In the genomic region with DNA sequence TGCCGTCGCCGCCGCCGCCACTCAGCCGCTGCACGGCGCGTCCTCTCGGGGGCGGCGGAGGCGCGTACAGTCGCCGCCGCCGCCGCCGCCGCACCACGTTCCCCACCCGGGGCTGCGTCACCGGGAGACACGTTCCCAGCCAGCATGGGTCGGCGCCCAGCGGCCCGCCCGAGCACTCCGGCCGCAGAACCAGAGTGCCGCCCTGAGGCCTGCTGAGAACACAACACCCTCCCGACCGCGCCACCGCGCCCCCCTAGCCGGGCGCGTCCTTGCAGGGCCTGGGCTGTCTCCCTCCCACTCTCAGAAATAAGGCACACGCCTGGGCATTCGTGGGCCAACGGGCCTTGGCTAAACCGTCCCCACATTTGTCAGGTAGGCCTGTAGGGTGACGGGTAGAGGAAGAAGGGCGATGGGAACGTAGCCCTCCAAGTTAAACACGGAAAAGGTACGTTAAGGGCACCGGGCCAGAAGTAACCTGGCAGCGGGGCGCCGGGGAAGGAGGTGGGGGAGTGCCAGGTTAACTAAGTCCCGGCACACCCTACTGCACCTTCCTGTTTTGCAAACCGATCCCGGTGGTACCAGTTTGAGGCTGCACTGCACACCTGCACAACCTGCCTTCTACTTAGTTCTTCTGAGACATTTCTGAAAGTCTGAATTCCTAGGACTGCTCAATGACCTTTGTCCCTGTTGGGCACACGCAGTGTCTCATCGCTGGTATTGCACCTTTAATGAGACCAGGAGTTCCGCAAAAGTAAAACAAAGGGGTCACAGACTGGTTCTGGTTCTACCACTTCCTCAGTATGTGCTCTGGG, we compare ENCODE assay signal across 8 cellular contexts. TPM values are rescaled to one million over a fixed set of nuclear protein-coding genes. Genes with fewer than 3 reads are reported as not detected.
DNase-seq lines count a peak whose midpoint lies in the region; ATAC-seq and TF ChIP-seq lines count a peak whose summit lies in the region.

Gene MAP4K5 (minus strand): TSS at position 68 of the 812 bp plus-strand sequence. CDS start 520 bp downstream, outside the sequence.

- peak within 1 kb of the TSS; percentile 44 to 65 for H3K9ac ChIP-seq in liver (ENCODE audit: low read depth in 1 of 2, low read length in 2 of 2)

- peak; percentile 91 for TF ChIP-seq CTCF in liver (IDR thresholded peaks at IDR 0.05; ENCODE audit: low read depth, low read length, missing input control)

- peaks cover 0 to 2% (median 0%) of the 10 kb centered on the region in 4 donors for H3K36me3 ChIP-seq in liver (ENCODE audit: control insufficient read depth in 4 of 4, insufficient read depth in 3 of 4, low read depth in 1 of 4, low read length in 3 of 4)

- peak; percentile 93 for ATAC-seq in GM19351 (IDR thresholded peaks at IDR 0.05; ENCODE audit: unreplicated experiment)
- ATAC-seq in HG03520 (IDR thresholded peaks at IDR 0.05; ENCODE audit: unreplicated experiment) = peak; percentile 91

- H3K27ac ChIP-seq in liver (ENCODE audit: low read depth in 1 of 2, low read length in 2 of 2) = peak within 1 kb of the TSS; percentile 87 to 88

- under 1% methylated on average over 61 of the region's 61 CpGs for WGBS in liver

- DNase-seq in CD1c-positive myeloid dendritic cell (ENCODE audit: extremely low spot score) = peak; percentile 94
- DNase-seq in NCI-H526 treated with DMSO at 0.1 percent for 48 hours (lab: John Stamatoyannopoulos, UW) = peak; percentile 86
- peak; percentile 84 to 87 for DNase-seq in activated CD4-positive, alpha-beta T cell treated with anti-CD3 and anti-CD28 coated beads, Interleukin-2, amount 50 U/mL, for 4 hours
- peak; percentile 96 for DNase-seq in dermis blood vessel endothelial cell
- DNase-seq in stimulated activated CD4-positive, alpha-beta T cell treated with anti-CD3 and anti-CD28 coated beads, Interleukin-4, amount 100 ng/mL, for 1 hour = peak; percentile 90

- no peaks in the 10 kb centered on the region for H3K9me3 ChIP-seq in liver (ENCODE audit: control insufficient read depth in 4 of 4, low read length in 3 of 4)

- no peaks in the 10 kb centered on the region for H3K27me3 ChIP-seq in liver (ENCODE audit: control insufficient read depth in 4 of 4, insufficient read depth in 4 of 4, low read length in 3 of 4)

- peak; percentile 88 to 93 for TF ChIP-seq RAD21 in liver (IDR thresholded peaks at IDR 0.05)

- H3K4me3 ChIP-seq in liver (ENCODE audit: low read depth in 1 of 3, low read length in 3 of 3) = peak within 1 kb of the TSS; percentile 84 to 100 (median 84)

- H3K4me1 ChIP-seq in liver (ENCODE audit: control insufficient read depth in 4 of 4, insufficient read depth in 4 of 4, low read length in 3 of 4) = peaks cover 3 to 25% (median 13%) of the 10 kb centered on the region in 4 donors

TF ChIP-seq in liver, 16 proteins besides CTCF, POLR2A, EP300 and RAD21:
- TF ChIP-seq HNF4A (conservative IDR thresholded peaks at IDR 0.05) (peak in 1 of 2 donors; percentile 5), YY1 (IDR thresholded peaks at IDR 0.05) (no peak), FOXA2 (IDR thresholded peaks at IDR 0.05) (no peak)

RNA-seq across cellular contexts. Expression of gene MAP4K5, which starts in this region (rescaled TPM):
- total RNA-seq in dermis blood vessel endothelial cell = 51.8 and 100 TPM in 2 replicates
- 10 to 100 TPM; 25.5 to 47.1 TPM for total RNA-seq in liver
- polyA plus RNA-seq in liver = 10 to 100 TPM in 1 of 2 donors, 1 to 10 TPM in 1; 7.7 to 13.1 TPM

Comparison
In these comparisons a context has a peak if more than half of its experiments do, and no peak if none do; other contexts are left out.
1. Peak in every context shown above with its lines: DNase-seq, ATAC-seq, H3K4me3 ChIP-seq and H3K27ac ChIP-seq.